30 cellular contexts compared by ENCODE assay signal in genomic region chr22:39027717-39028116, GRCh38. TPM values are rescaled to one million over a fixed set of nuclear protein-coding genes. Genes with fewer than 3 reads are reported as not detected.
A peak's percentile ranks its signal among the peaks of the same experiment; 100 is the strongest.
DNase-seq lines count a peak whose midpoint lies in the region; ATAC-seq lines count a peak whose summit lies in the region.
"Had no signal": no experiment of that assay in that cellular context is flagged by ENCODE, and none has a peak within 500 bp of the region (broad histone marks: within the 10 kb centered on the region; RNA-seq: fewer than 3 reads in every experiment).

No MANE protein-coding gene starts in this region.

- H3K79me1 ChIP-seq in trophoblast cell (ENCODE audit: low read length) = no peaks in the 10 kb centered on the region

- H3K9me3 Mint-ChIP-seq in T-helper 2 cell treated with Interferon-gamma antibody and Interleukin-4, amounts not matched to agents 5 μg/mL and 100 μg/mL, for 36 hours = no peaks in the 10 kb centered on the region
- no peaks in the 10 kb centered on the region for H3K9me3 Mint-ChIP-seq in stimulated activated naive CD8-positive, alpha-beta T cell treated with anti-CD3 and anti-CD28 coated beads, Interleukin-15, Interleukin-2, amounts not matched to agents 100 ng/mL and 50 ng/mL, for 24 hours
- H3K9me3 Mint-ChIP-seq in memory B cell = no peaks in the 10 kb centered on the region
- H3K9me3 Mint-ChIP-seq: T-helper 1 cell treated with Interleukin-12 subunit alpha and Interleukin-12 subunit beta and Interleukin-4 antibody, amounts not matched to agents 30 μg/mL and 1 μg/mL, for 36 hours had no signal

- no peaks in the 10 kb centered on the region for H3K27me3 Mint-ChIP-seq in T-helper 2 cell treated with Interferon-gamma antibody and Interleukin-4, amounts not matched to agents 5 μg/mL and 100 μg/mL, for 36 hours (ENCODE audit: low read depth)
- H3K27me3 Mint-ChIP-seq in stimulated activated naive CD8-positive, alpha-beta T cell treated with anti-CD3 and anti-CD28 coated beads, Interleukin-15, Interleukin-2, amounts not matched to agents 100 ng/mL and 50 ng/mL, for 24 hours = no peaks in the 10 kb centered on the region
- H3K27me3 Mint-ChIP-seq in memory B cell = no peaks in the 10 kb centered on the region
- H3K27me3 Mint-ChIP-seq: activated CD8-positive, alpha-beta memory T cell treated with anti-CD3 and anti-CD28 coated beads, Interleukin-2, amount 10 ng/mL, durations not matched to agents 7 days and 5 days had no signal

- DNase-seq in T-helper 2 cell treated with Interferon-gamma antibody and Interleukin-4, amounts not matched to agents 5 μg/mL and 100 μg/mL, for 36 hours (ENCODE audit: low spot score) = no peak
- no peak for DNase-seq in T-helper 2 cell
- DNase-seq in stimulated activated naive CD8-positive, alpha-beta T cell treated with anti-CD3 and anti-CD28 coated beads, Interleukin-15, Interleukin-2, amounts not matched to agents 100 U/mL and 50 U/mL, for 24 hours = no peak
- DNase-seq in memory B cell (ENCODE audit: low spot score in 2 of 2) = no peak
- no peak for DNase-seq in trophoblast cell
- no peak for DNase-seq in Right ventricle myocardium inferior (ENCODE audit: missing footprints)
- DNase-seq: activated CD4-positive, CD25-positive, alpha-beta regulatory T cell treated with anti-CD3 and anti-CD28 coated beads, Interleukin-2, amount 50 U/mL, for 72 hours; activated CD8-positive, alpha-beta memory T cell treated with anti-CD3 and anti-CD28 coated beads, Interleukin-2, amount 10 ng/mL, durations not matched to agents 7 days and 5 days; C1 segment of cervical spinal cord; central memory CD4-positive, alpha-beta T cell; DMS79; erythroblast; GDM1; H7; mammary epithelial cell; MM.1S; NCI-H2029; NCI-H526 treated with DMSO at 0.1 percent for 48 hours; NK-92 treated with Interleukin-12 subunit alpha and Interleukin-12 subunit beta, amount 100 ng/mL, for 24 hours; PC-9; SK-N-SH; stimulated activated CD4-positive, alpha-beta T cell treated with anti-CD3 and anti-CD28 coated beads, Interleukin-2, amount 100 ng/mL, for 24 hours; stimulated activated CD8-positive, alpha-beta memory T cell treated with anti-CD3 and anti-CD28 coated beads, Interleukin-4, amount 100 ng/mL, for 48 hours; transverse colon had no signal

- H4K12ac ChIP-seq in trophoblast cell (ENCODE audit: low read depth, low read length) = no peak overlapping the region

- H3K27me3 ChIP-seq in trophoblast cell (ENCODE audit: insufficient read depth, low read length) = no peaks in the 10 kb centered on the region
- H3K27me3 ChIP-seq: transverse colon had no signal

- H2AK5ac ChIP-seq in trophoblast cell (ENCODE audit: low read length) = no peak overlapping the region

- H3K4ac ChIP-seq in trophoblast cell (ENCODE audit: low read depth, low read length) = no peak overlapping the region

- H3K36me3 Mint-ChIP-seq in T-helper 2 cell treated with Interferon-gamma antibody and Interleukin-4, amounts not matched to agents 5 μg/mL and 100 μg/mL, for 36 hours (ENCODE audit: low read depth) = peaks cover 30% of the 10 kb centered on the region
- H3K36me3 Mint-ChIP-seq in stimulated activated naive CD8-positive, alpha-beta T cell treated with anti-CD3 and anti-CD28 coated beads, Interleukin-15, Interleukin-2, amounts not matched to agents 100 ng/mL and 50 ng/mL, for 24 hours (ENCODE audit: low read depth) = peaks cover 25% of the 10 kb centered on the region
- peaks cover 15% of the 10 kb centered on the region for H3K36me3 Mint-ChIP-seq in memory B cell

- peaks cover 0 to 7% of the 10 kb centered on the region in 2 experiments for H3K4me1 ChIP-seq in trophoblast cell (ENCODE audit: control insufficient read depth in 1 of 2, insufficient read depth in 2 of 2, low read length in 2 of 2)
- H3K4me1 ChIP-seq: transverse colon had no signal

- H2BK12ac ChIP-seq in trophoblast cell (ENCODE audit: low read length) = no peak overlapping the region

- intact Hi-C loops in Right ventricle myocardium inferior (cut with DNase I) = no loop called here

- ATAC-seq in stimulated activated naive CD8-positive, alpha-beta T cell treated with anti-CD3 and anti-CD28 coated beads, Interleukin-15, Interleukin-2, amounts not matched to agents 100 U/mL and 50 U/mL, for 24 hours = no peak
- ATAC-seq in memory B cell (ENCODE audit: low read depth) = no peak
- ATAC-seq in GM18520 (IDR thresholded peaks at IDR 0.05; ENCODE audit: unreplicated experiment) = no peak
- no peak for ATAC-seq in Right ventricle myocardium inferior
- ATAC-seq: activated CD8-positive, alpha-beta memory T cell treated with anti-CD3 and anti-CD28 coated beads, Interleukin-2, amount 10 ng/mL, durations not matched to agents 7 days and 5 days; right cardiac atrium had no signal

- H4K91ac ChIP-seq in trophoblast cell (ENCODE audit: low read depth, low read length) = no peak overlapping the region

- H3K9me3 ChIP-seq in trophoblast cell (ENCODE audit: insufficient read depth, low read depth, low read length) = no peaks in the 10 kb centered on the region
- H3K9me3 ChIP-seq: SK-N-SH, transverse colon had no signal

- no peak overlapping the region for H2AFZ ChIP-seq in trophoblast cell (ENCODE audit: insufficient read depth, low read length, poor library complexity)
- H2AFZ ChIP-seq: PC-9 had no signal

- H2BK120ac ChIP-seq in trophoblast cell (ENCODE audit: insufficient read depth, low read length, poor library complexity) = no peak overlapping the region

- H3K36me3 ChIP-seq in trophoblast cell (ENCODE audit: control insufficient read depth in 1 of 2, insufficient read depth in 2 of 2, low read length in 2 of 2) = no peaks in the 10 kb centered on the region
- H3K36me3 ChIP-seq: transverse colon had no signal

- no peak overlapping the region for H3K4me3 ChIP-seq in trophoblast cell (ENCODE audit: low read depth, low read length)
- H3K4me3 ChIP-seq: PC-9, transverse colon had no signal

- H3K9ac ChIP-seq in trophoblast cell (ENCODE audit: low read length) = no peak overlapping the region
- H3K9ac ChIP-seq: SK-N-SH had no signal

- peaks cover 29% of the 10 kb centered on the region for H3K4me1 Mint-ChIP-seq in T-helper 2 cell treated with Interferon-gamma antibody and Interleukin-4, amounts not matched to agents 5 μg/mL and 100 μg/mL, for 36 hours (ENCODE audit: low read depth)
- peaks cover 41% of the 10 kb centered on the region for H3K4me1 Mint-ChIP-seq in stimulated activated naive CD8-positive, alpha-beta T cell treated with anti-CD3 and anti-CD28 coated beads, Interleukin-15, Interleukin-2, amounts not matched to agents 100 ng/mL and 50 ng/mL, for 24 hours (ENCODE audit: low read depth)
- peaks cover 14% of the 10 kb centered on the region for H3K4me1 Mint-ChIP-seq in memory B cell

- no peak overlapping the region for H3K27ac ChIP-seq in trophoblast cell (ENCODE audit: low read depth, low read length)
- H3K27ac ChIP-seq: 22Rv1, HL-60, PC-9, transverse colon had no signal

- H3K18ac ChIP-seq in trophoblast cell (ENCODE audit: low read length) = no peak overlapping the region

- H3K79me2 ChIP-seq in trophoblast cell (ENCODE audit: control insufficient read depth, insufficient read depth, low read length, poor library complexity) = no peaks in the 10 kb centered on the region

- H4K8ac ChIP-seq in trophoblast cell (ENCODE audit: low read depth, low read length) = no peak overlapping the region

- H3K14ac ChIP-seq in trophoblast cell (ENCODE audit: low read length) = no peak overlapping the region

- no peak overlapping the region for H3K4me2 ChIP-seq in trophoblast cell (ENCODE audit: low read length)
- H3K4me2 ChIP-seq: PC-9, SK-N-SH had no signal

- no peak overlapping the region for H3K23ac ChIP-seq in trophoblast cell (ENCODE audit: low read length)

- H3K4me3 Mint-ChIP-seq in T-helper 2 cell treated with Interferon-gamma antibody and Interleukin-4, amounts not matched to agents 5 μg/mL and 100 μg/mL, for 36 hours = no peak overlapping the region
- H3K4me3 Mint-ChIP-seq in stimulated activated naive CD8-positive, alpha-beta T cell treated with anti-CD3 and anti-CD28 coated beads, Interleukin-15, Interleukin-2, amounts not matched to agents 100 ng/mL and 50 ng/mL, for 24 hours = no peak overlapping the region
- no peak overlapping the region for H3K4me3 Mint-ChIP-seq in memory B cell
- H3K4me3 Mint-ChIP-seq: activated CD8-positive, alpha-beta memory T cell treated with anti-CD3 and anti-CD28 coated beads, Interleukin-2, amount 10 ng/mL, durations not matched to agents 7 days and 5 days; T-helper 1 cell treated with Interleukin-12 subunit alpha and Interleukin-12 subunit beta and Interleukin-4 antibody, amounts not matched to agents 30 μg/mL and 1 μg/mL, for 36 hours had no signal

- WGBS in trophoblast cell (ENCODE audit: extremely low coverage, insufficient coverage, insufficient read length) = no CpG with 5 or more reads among the region's 4 CpGs

- H3K27ac Mint-ChIP-seq in T-helper 2 cell treated with Interferon-gamma antibody and Interleukin-4, amounts not matched to agents 5 μg/mL and 100 μg/mL, for 36 hours = peak overlapping the region; percentile 49
- H3K27ac Mint-ChIP-seq in stimulated activated naive CD8-positive, alpha-beta T cell treated with anti-CD3 and anti-CD28 coated beads, Interleukin-15, Interleukin-2, amounts not matched to agents 100 ng/mL and 50 ng/mL, for 24 hours = peak overlapping the region; percentile 9
- peak overlapping the region; percentile 79 for H3K27ac Mint-ChIP-seq in memory B cell
- H3K27ac Mint-ChIP-seq: activated CD8-positive, alpha-beta memory T cell treated with anti-CD3 and anti-CD28 coated beads, Interleukin-2, amount 10 ng/mL, durations not matched to agents 7 days and 5 days; T-helper 1 cell treated with Interleukin-12 subunit alpha and Interleukin-12 subunit beta and Interleukin-4 antibody, amounts not matched to agents 30 μg/mL and 1 μg/mL, for 36 hours had no signal

- H2BK5ac ChIP-seq in trophoblast cell (ENCODE audit: low read depth, low read length, poor library complexity) = no peak overlapping the region

RNA-seq across cellular contexts. Expression of gene APOBEC3D, which starts 6.8 kb away (rescaled TPM):
- 1.9 and 2.1 TPM in 2 replicates for polyA plus RNA-seq in trophoblast cell (2013)
- total RNA-seq in Right ventricle myocardium inferior = 0.95 TPM

RNA-seq across cellular contexts. Expression of gene APOBEC3F, which starts 12.9 kb away (rescaled TPM):
- polyA plus RNA-seq in trophoblast cell (2013) = 4.4 and 4.6 TPM in 2 replicates
- 6.7 TPM for total RNA-seq in Right ventricle myocardium inferior

RNA-seq across cellular contexts. Expression of gene APOBEC3C, which starts 13.7 kb away (rescaled TPM):
- 34.2 and 34.6 TPM in 2 replicates for polyA plus RNA-seq in trophoblast cell (2013)
- total RNA-seq in Right ventricle myocardium inferior = 27.9 TPM

RNA-seq across cellular contexts. Expression of gene APOBEC3B, which starts 45.6 kb away (rescaled TPM):
- 2.4 and 2.5 TPM in 2 replicates for polyA plus RNA-seq in trophoblast cell (2013)
- total RNA-seq in Right ventricle myocardium inferior = 0.78 TPM
- polyA plus RNA-seq: SK-N-SH had no signal

RNA-seq across cellular contexts. Expression of gene APOBEC3G, which starts 49.4 kb away (rescaled TPM):
- 1.4 and 1.8 TPM in 2 replicates for polyA plus RNA-seq in trophoblast cell (2013)
- 3.3 TPM for total RNA-seq in Right ventricle myocardium inferior
- polyA plus RNA-seq: SK-N-SH had no signal

Comparison
In these comparisons a context has a peak if more than half of its experiments do, and no peak if none do; other contexts are left out.
1. H3K27ac Mint-ChIP-seq: peak in every context shown above with its lines; median percentile 79 in memory B cell; 49 in T-helper 2 cell treated with Interferon-gamma antibody and Interleukin-4, amounts not matched to agents 5 μg/mL and 100 μg/mL, for 36 hours; 9 in stimulated activated naive CD8-positive, alpha-beta T cell treated with anti-CD3 and anti-CD28 coated beads, Interleukin-15, Interleukin-2, amounts not matched to agents 100 ng/mL and 50 ng/mL, for 24 hours.